Comparison of ENCODE assay signal across 14 cellular contexts in the genomic region with DNA sequence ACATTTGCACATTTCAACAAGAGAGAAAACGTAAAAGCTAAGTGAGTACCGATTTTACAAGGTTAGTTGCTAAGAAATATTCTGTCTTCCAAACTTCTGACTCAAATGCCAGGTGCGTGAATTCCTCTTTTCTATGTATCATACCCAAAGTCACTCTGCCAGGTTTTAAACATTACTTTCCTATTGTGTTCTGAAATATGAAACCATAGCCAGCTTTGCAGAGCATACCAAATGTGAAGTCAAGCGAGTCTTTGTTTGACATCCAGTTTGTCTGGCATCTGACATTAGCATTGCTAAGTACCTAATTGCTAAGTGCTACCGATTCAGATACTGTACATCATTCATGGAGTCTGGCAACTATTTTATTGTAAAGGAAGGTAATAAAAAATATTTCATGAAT.
A peak's percentile ranks its signal among the peaks of the same experiment; 100 is the strongest.
DNase-seq lines count a peak whose midpoint lies in the region; TF ChIP-seq lines count a peak whose summit lies in the region.
"Had no signal": no experiment of that assay in that cellular context is flagged by ENCODE, and none has a peak within 500 bp of the region (broad histone marks: within the 10 kb centered on the region; RNA-seq: fewer than 3 reads in every experiment).

No MANE protein-coding gene starts in this region.

- POLR2A ChIA-PET in Caco-2 (lab: Charles Lee) = no interaction called here

- H3K27me3 Mint-ChIP-seq in Caco-2 (ENCODE audit: insufficient read depth, unreplicated experiment) = peaks cover 5% of the 10 kb centered on the region
- H3K27me3 Mint-ChIP-seq in activated naive CD4-positive, alpha-beta T cell treated with anti-CD3 and anti-CD28 coated beads for 36 hours (ENCODE audit: low read depth) = no peaks in the 10 kb centered on the region

- no peaks in the 10 kb centered on the region for H3K36me3 ChIP-seq in Caco-2 (ENCODE audit: control insufficient read depth, insufficient read depth, low read length)

- H3K36me3 Mint-ChIP-seq in Caco-2 (ENCODE audit: insufficient read depth, unreplicated experiment) = no peaks in the 10 kb centered on the region
- H3K36me3 Mint-ChIP-seq in activated naive CD4-positive, alpha-beta T cell treated with anti-CD3 and anti-CD28 coated beads for 36 hours (ENCODE audit: low read depth) = no peaks in the 10 kb centered on the region

- H3K4me3 ChIP-seq in retinal pigment epithelial cell (ENCODE audit: low read length) = no peak overlapping the region
- no peak overlapping the region for H3K4me3 ChIP-seq in Caco-2 (ENCODE audit: low read depth, low read length)

- BruUV-seq in Caco-2 (replicated peaks; lab: Mats Ljungman, UMichigan) = no TSS peak

- intact Hi-C loops in Caco-2 (cut with micrococcal nuclease; ENCODE audit: unreplicated experiment) = no loop called here
- intact Hi-C loops in activated naive CD4-positive, alpha-beta T cell treated with anti-CD3 and anti-CD28 coated beads for 36 hours (cut with micrococcal nuclease) = no loop called here

- no peak overlapping the region for H3K27ac Mint-ChIP-seq in Caco-2 (ENCODE audit: unreplicated experiment)
- no peak overlapping the region for H3K27ac Mint-ChIP-seq in activated naive CD4-positive, alpha-beta T cell treated with anti-CD3 and anti-CD28 coated beads for 36 hours
- H3K27ac Mint-ChIP-seq: activated CD4-positive, alpha-beta T cell treated with anti-CD3 and anti-CD28 coated beads, Interleukin-2, amount 10 ng/mL, durations not matched to agents 24 days and 14 days; HFFc6 had no signal

- peaks cover 6% of the 10 kb centered on the region for H3K4me1 Mint-ChIP-seq in Caco-2 (ENCODE audit: low read depth, unreplicated experiment)
- no peaks in the 10 kb centered on the region for H3K4me1 Mint-ChIP-seq in activated naive CD4-positive, alpha-beta T cell treated with anti-CD3 and anti-CD28 coated beads for 36 hours (ENCODE audit: low read depth)
- H3K4me1 Mint-ChIP-seq: activated CD4-positive, alpha-beta T cell treated with anti-CD3 and anti-CD28 coated beads, Interleukin-2, amount 10 ng/mL, durations not matched to agents 24 days and 14 days had no signal

- DNase-seq in SIG-M5 treated with dmso at 0.1 percent for 504 hours (lab: John Stamatoyannopoulos, UW; ENCODE audit: unreplicated experiment) = peak; percentile 20
- DNase-seq in SIG-M5 (lab: John Stamatoyannopoulos, UW) = no peak
- peak; percentile 67 for DNase-seq in NCI-H510A treated with DMSO at 0.1 percent for 48 hours (lab: John Stamatoyannopoulos, UW)
- DNase-seq in astrocyte of the hippocampus (ENCODE audit: low read depth, low spot score) = peak; percentile 67
- peak; percentile 78 for DNase-seq in retinal pigment epithelial cell (ENCODE audit: low read depth)
- no peak for DNase-seq in Caco-2
- DNase-seq in activated naive CD4-positive, alpha-beta T cell treated with anti-CD3 and anti-CD28 coated beads for 36 hours = no peak
- no peak for DNase-seq in 8988T
- DNase-seq: activated CD4-positive, alpha-beta T cell treated with anti-CD3 and anti-CD28 coated beads, Interleukin-2, amount 10 ng/mL, durations not matched to agents 24 days and 14 days; activated effector memory CD4-positive, alpha-beta T cell treated with Interleukin-2 at 50 U/mL for 16 hours; caudate nucleus; HFFc6; posterior cingulate gyrus; stimulated activated CD4-positive, alpha-beta T cell treated with anti-CD3 and anti-CD28 coated beads, Interleukin-15, amount 100 ng/mL, for 24 hours had no signal

- H3K27me3 ChIP-seq in Caco-2 (replicated peaks; ENCODE audit: control insufficient read depth, insufficient read depth, low read length) = no peaks in the 10 kb centered on the region

- no peak for TF ChIP-seq CTCF in retinal pigment epithelial cell (conservative IDR thresholded peaks at IDR 0.05; ENCODE audit: low read depth, low read length)
- no peak for TF ChIP-seq CTCF in Caco-2 (IDR thresholded peaks at IDR 0.05; ENCODE audit: insufficient read depth in 1 of 2, low read depth in 1 of 2, low read length in 1 of 2, severe bottlenecking in 1 of 2, unreplicated experiment in 1 of 2)

- no peaks in the 10 kb centered on the region for H3K9me3 ChIP-seq in Caco-2

- H3K4me1 ChIP-seq in Caco-2 = no peaks in the 10 kb centered on the region

- CTCF ChIA-PET in Caco-2 (lab: Charles Lee) = no interaction called here
- CTCF ChIA-PET in activated naive CD4-positive, alpha-beta T cell treated with anti-CD3 and anti-CD28 coated beads for 36 hours (lab: Charles Lee) = no interaction called here

- H3K4me3 Mint-ChIP-seq in Caco-2 (ENCODE audit: unreplicated experiment) = no peak overlapping the region
- H3K4me3 Mint-ChIP-seq in activated naive CD4-positive, alpha-beta T cell treated with anti-CD3 and anti-CD28 coated beads for 36 hours = no peak overlapping the region
- H3K4me3 Mint-ChIP-seq: activated CD4-positive, alpha-beta T cell treated with anti-CD3 and anti-CD28 coated beads, Interleukin-2, amount 10 ng/mL, durations not matched to agents 24 days and 14 days; HFFc6 had no signal

- H3K9me3 Mint-ChIP-seq in Caco-2 (ENCODE audit: unreplicated experiment) = no peaks in the 10 kb centered on the region
- H3K9me3 Mint-ChIP-seq in activated naive CD4-positive, alpha-beta T cell treated with anti-CD3 and anti-CD28 coated beads for 36 hours = no peaks in the 10 kb centered on the region
- H3K9me3 Mint-ChIP-seq: activated CD4-positive, alpha-beta T cell treated with anti-CD3 and anti-CD28 coated beads, Interleukin-2, amount 10 ng/mL, durations not matched to agents 24 days and 14 days; HFFc6 had no signal

Comparison
In these comparisons a context has a peak if more than half of its experiments do, and no peak if none do; other contexts are left out.
1. DNase-seq: peak in SIG-M5 treated with dmso at 0.1 percent for 504 hours (single experiment), NCI-H510A treated with DMSO at 0.1 percent for 48 hours (single experiment), astrocyte of the hippocampus (single experiment) and retinal pigment epithelial cell (single experiment); none in SIG-M5 (single experiment), Caco-2 (0 of 2), activated naive CD4-positive, alpha-beta T cell treated with anti-CD3 and anti-CD28 coated beads for 36 hours (single experiment) and 8988T (single experiment).